Comparison of ENCODE assay signal across 25 cellular contexts in genomic region chr6:19535351-19535750, GRCh38.
DNase-seq lines count a peak whose midpoint lies in the region; ATAC-seq and TF ChIP-seq lines count a peak whose summit lies in the region.
"Had no signal": no experiment of that assay in that cellular context is flagged by ENCODE, and none has a peak within 500 bp of the region (broad histone marks: within the 10 kb centered on the region; RNA-seq: fewer than 3 reads in every experiment).

No MANE protein-coding gene starts in this region.

- ATAC-seq in GM18505 (IDR thresholded peaks at IDR 0.05; ENCODE audit: unreplicated experiment) = no peak
- ATAC-seq: GM23338 had no signal

- in situ Hi-C loops in G401 (cut with HindIII; ENCODE audit: low sequenced_read_pairs) = no loop called here

- no peak for TF ChIP-seq POLR2A in GM18505 (IDR thresholded peaks at IDR 0.05; ENCODE audit: borderline replicate concordance, extremely low read depth, insufficient read depth, insufficient read length)

- DNase-seq in G401 (ENCODE audit: low spot score) (peak; percentile 37), NCI-H146 (lab: John Stamatoyannopoulos, UW) (peak; percentile 36), NCI-H510A treated with DMSO at 0.1 percent for 48 hours (lab: John Stamatoyannopoulos, UW) (peak; percentile 39), globus pallidus (ENCODE audit: low spot score) (peak; percentile 3), GM19238 (ENCODE audit: insufficient read length, low spot score) (no peak), ureter (ENCODE audit: low spot score) (no peak), A172 (ENCODE audit: low spot score) (no peak)
- DNase-seq: activated B cell treated with CpG ODN at 0.5 μM for 24 hours; activated CD4-positive, alpha-beta T cell treated with anti-CD3 and anti-CD28 coated beads, Interleukin-2, amount 50 U/mL, for 48 hours; activated effector memory CD4-positive, alpha-beta T cell treated with Interleukin-2 at 50 U/mL for 16 hours; AML-193; brain microvascular endothelial cell; CD8-positive, alpha-beta memory T cell; EL; esophagus squamous epithelium; kidney; NCI-H526; retina; spleen; stimulated activated CD4-positive, alpha-beta T cell treated with anti-CD3 and anti-CD28 coated beads, Interleukin-4, amount 100 ng/mL, for 24 hours; stimulated activated naive CD4-positive, alpha-beta T cell treated with Interleukin-2 at 50 U/mL for 16 hours; T1000; transverse colon had no signal

Comparison
In these comparisons a context has a peak if more than half of its experiments do, and no peak if none do; other contexts are left out.
1. DNase-seq: peak in G401 (single experiment), NCI-H146 (single experiment), NCI-H510A treated with DMSO at 0.1 percent for 48 hours (single experiment) and globus pallidus (single experiment); none in GM19238 (single experiment), ureter (single experiment) and A172 (single experiment).